ENCODE assay signal across 8 cellular contexts in genomic region chr19:49676690-49677231, GRCh38. TPM values are rescaled to one million over a fixed set of nuclear protein-coding genes. Genes with fewer than 3 reads are reported as not detected.
DNase-seq lines count a peak whose midpoint lies in the region; ATAC-seq and TF ChIP-seq lines count a peak whose summit lies in the region.

No MANE protein-coding gene starts in this region.

- H3K27me3 ChIP-seq in vagina, result no peaks in the 10 kb centered on the region

- TF ChIP-seq CTCF in astrocyte of the cerebellum (IDR thresholded peaks at IDR 0.05; ENCODE audit: low read depth, low read length, missing control alignments) (no peak), vagina (IDR thresholded peaks at IDR 0.05) (no peak)

- peak overlapping the region; percentile 95 for H3K27ac ChIP-seq in vagina

- H3K9me3 ChIP-seq in vagina, result no peaks in the 10 kb centered on the region

- intact Hi-C loops in vagina (cut with DNase I), result no loop called here

- TF ChIP-seq POLR2A in vagina (IDR thresholded peaks at IDR 0.05), result no peak

- in situ Hi-C loops in astrocyte of the cerebellum (cut with HindIII; ENCODE audit: low sequenced_read_pairs), result no loop called here

- peaks cover 59% of the 10 kb centered on the region for H3K4me1 ChIP-seq in vagina

- H3K4me3 ChIP-seq in astrocyte of the cerebellum (ENCODE audit: low read depth, low read length) (peak overlapping the region; percentile 99), vagina (peak overlapping the region; percentile 80 to 89)

- peaks cover 0 to 8% of the 10 kb centered on the region in 2 donors for H3K36me3 ChIP-seq in vagina

- DNase-seq in NCI-H1930 (lab: John Stamatoyannopoulos, UW) (peak; percentile 100), T-helper 9 cell (peak; percentile 95), astrocyte of the cerebellum (ENCODE audit: low read depth) (peak; percentile 100), hepatic stellate cell (ENCODE audit: low spot score) (peak; percentile 99), putamen (ENCODE audit: low spot score) (peak; percentile 100), vagina (ENCODE audit: extremely low spot score in 2 of 2) (peak; percentile 100)

- ATAC-seq in GM18498 (IDR thresholded peaks at IDR 0.05; ENCODE audit: unreplicated experiment) (peak; percentile 70), HG02973 (IDR thresholded peaks at IDR 0.05; ENCODE audit: unreplicated experiment) (peak; percentile 59)

RNA-seq across cellular contexts. Expression of gene PRMT1, which starts 0.3 kb away (rescaled TPM):
- 156 TPM for total RNA-seq in vagina

RNA-seq across cellular contexts. Expression of gene BCL2L12, which starts 11.0 kb away (rescaled TPM):
- 14.7 TPM for total RNA-seq in vagina

RNA-seq across cellular contexts. Expression of gene IRF3, which starts 11.1 kb away (rescaled TPM):
- 59.4 TPM for total RNA-seq in vagina

RNA-seq across cellular contexts. Expression of gene ADM5, which starts 12.6 kb away (rescaled TPM):
- 2.7 TPM for total RNA-seq in vagina

RNA-seq across cellular contexts. Expression of gene CPT1C, which starts 14.2 kb away (rescaled TPM):
- 12.3 TPM for total RNA-seq in vagina

Comparison
In these comparisons a context has a peak if more than half of its experiments do, and no peak if none do; other contexts are left out.
1. Peak in every context shown above with its lines: DNase-seq, ATAC-seq, H3K4me3 ChIP-seq and H3K27ac ChIP-seq.